Comparison of ENCODE assay signal across 8 cellular contexts in the genomic region with DNA sequence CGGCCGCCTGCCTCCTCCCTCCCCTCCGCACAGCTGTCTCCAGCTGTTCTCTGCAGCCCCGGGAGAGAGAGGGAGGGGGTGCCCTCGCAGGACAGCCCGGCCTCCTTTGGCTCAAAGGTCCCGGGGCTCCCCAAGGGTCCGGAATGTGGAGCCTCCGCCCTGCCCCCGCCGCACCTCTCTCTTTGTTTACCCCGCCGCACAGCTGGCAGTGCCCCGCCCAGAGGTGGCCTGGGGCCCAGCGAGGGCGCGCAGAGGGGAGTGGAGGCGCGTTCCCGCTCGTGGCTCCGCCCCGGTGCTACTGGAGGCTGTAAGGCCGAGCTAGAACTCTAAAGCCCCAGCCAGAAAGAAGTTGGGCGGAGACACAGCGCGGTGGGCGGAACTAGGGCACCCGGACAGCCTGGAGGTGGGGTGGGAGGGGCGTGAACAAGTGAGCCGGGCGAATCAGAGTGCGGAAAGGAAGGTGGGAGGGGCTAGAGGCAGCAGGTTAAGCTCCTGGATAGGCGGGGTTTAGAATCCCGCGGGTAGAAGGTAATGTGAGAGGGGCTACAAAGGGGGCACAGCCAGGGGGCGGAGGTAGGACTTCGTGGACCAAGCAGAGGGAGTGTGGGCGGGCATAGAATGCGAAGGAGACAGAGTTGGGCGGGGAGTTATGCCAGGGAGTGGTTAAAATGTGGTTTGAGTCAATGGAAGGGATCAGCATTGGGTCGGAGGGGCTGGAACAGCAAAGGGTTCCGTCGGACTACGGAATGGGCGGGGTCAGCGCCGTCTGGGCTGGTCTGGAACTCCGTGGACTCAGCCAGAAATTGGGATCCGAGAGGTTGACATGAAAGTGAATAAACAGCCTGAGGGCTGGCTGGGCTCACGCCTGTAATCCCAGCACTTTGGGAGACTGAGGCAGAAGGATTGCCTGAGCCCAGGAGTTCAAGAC. TPM values are rescaled to one million over a fixed set of nuclear protein-coding genes. Genes with fewer than 3 reads are reported as not detected.
DNase-seq lines count a peak whose midpoint lies in the region; ATAC-seq and TF ChIP-seq lines count a peak whose summit lies in the region.

No MANE protein-coding gene starts in this region.

- H3K4me1 Mint-ChIP-seq in T-helper 17 cell, result peaks cover 55% of the 10 kb centered on the region

- H3K9me3 ChIP-seq in T-helper 17 cell (ENCODE audit: control insufficient read depth, low read length, poor library complexity, severe bottlenecking) (no peaks in the 10 kb centered on the region), right atrium auricular region (no peaks in the 10 kb centered on the region)

- ATAC-seq in HG02798 (IDR thresholded peaks at IDR 0.05; ENCODE audit: poor library complexity, unreplicated experiment) (peak; percentile 85), T-helper 17 cell (peak; percentile 77)

- H3K4me1 ChIP-seq in right atrium auricular region (peaks cover 0 to 78% of the 10 kb centered on the region in 2 donors), urinary bladder (ENCODE audit: insufficient read depth) (peaks cover 2% of the 10 kb centered on the region)

- H3K27me3 Mint-ChIP-seq in T-helper 17 cell, result peaks cover 22% of the 10 kb centered on the region

- DNase-seq in NCI-H146 treated with DMSO at 0.1 percent for 48 hours (lab: John Stamatoyannopoulos, UW; ENCODE audit: unreplicated experiment), result peak; percentile 91
- DNase-seq in T-helper 17 cell, result peak; percentile 94 to 98 (median 96)
- DNase-seq in anterior cingulate cortex (lab: John Stamatoyannopoulos, UW), result peak in 57 of 58 donors; percentile 11 to 93 (median 75)
- DNase-seq in right atrium auricular region (ENCODE audit: low spot score), result peak; percentile 98
- peak; percentile 73 for DNase-seq in pulmonary artery endothelial cell (ENCODE audit: low read depth, low spot score)

- H3K4me3 Mint-ChIP-seq in T-helper 17 cell, result peak overlapping the region; percentile 91

- no peaks in the 10 kb centered on the region for H3K36me3 ChIP-seq in right atrium auricular region
- H3K36me3 ChIP-seq in urinary bladder (ENCODE audit: insufficient read depth), result no peaks in the 10 kb centered on the region

- H3K27ac ChIP-seq in right atrium auricular region (peak overlapping the region; percentile 83 to 86), urinary bladder (ENCODE audit: low read depth) (peak overlapping the region; percentile 75)

- H3K4me3 ChIP-seq in GM12875 (ENCODE audit: low read depth, low read length) (peak overlapping the region; percentile 51), right atrium auricular region (peak overlapping the region; percentile 38 to 64), urinary bladder (ENCODE audit: low read depth, low read length) (peak overlapping the region; percentile 10)

- 4% methylated on average over 50 of the region's 51 CpGs for WGBS in urinary bladder

- H3K27me3 ChIP-seq in right atrium auricular region, result peaks cover 0 to 5% of the 10 kb centered on the region in 2 donors

- peak overlapping the region; percentile 90 for H3K27ac Mint-ChIP-seq in T-helper 17 cell

- peaks cover 4% of the 10 kb centered on the region for H3K36me3 Mint-ChIP-seq in T-helper 17 cell (ENCODE audit: low read depth)

- TF ChIP-seq CTCF in GM12875 (IDR thresholded peaks at IDR 0.05; ENCODE audit: borderline replicate concordance, insufficient read depth, low read depth, low read length) (no peak), right atrium auricular region (IDR thresholded peaks at IDR 0.05) (no peak)

RNA-seq across cellular contexts. Expression of gene LTBP4, which starts 2.8 kb away (rescaled TPM):
- total RNA-seq in T-helper 17 cell (100 to 1,000 TPM; 198 to 230 TPM), right atrium auricular region (100 to 1,000 TPM; 152 to 257 TPM), pulmonary artery endothelial cell (6.1 and 14.4 TPM in 2 replicates), urinary bladder (305 TPM)
- polyA plus RNA-seq in urinary bladder, result 647 TPM

RNA-seq across cellular contexts. Expression of gene SHKBP1, which starts 27.3 kb away (rescaled TPM):
- total RNA-seq in T-helper 17 cell (100 to 1,000 TPM; 124 to 141 TPM), right atrium auricular region (10 to 100 TPM; 15.8 to 35.6 TPM), pulmonary artery endothelial cell (29.5 and 33.5 TPM in 2 replicates), urinary bladder (10.2 TPM)
- 77.9 TPM for polyA plus RNA-seq in urinary bladder

Comparison
In these comparisons a context has a peak if more than half of its experiments do, and no peak if none do; other contexts are left out.
1. Peak in every context shown above with its lines: DNase-seq, ATAC-seq, H3K4me3 ChIP-seq and H3K27ac ChIP-seq.